15 cellular contexts compared by ENCODE assay signal in genomic region chr17:83092931-83093330, GRCh38.
"Had no signal": no experiment of that assay in that cellular context is flagged by ENCODE, and none has a peak within 500 bp of the region (broad histone marks: within the 10 kb centered on the region; RNA-seq: fewer than 3 reads in every experiment).

No MANE protein-coding gene starts in this region.

- H3K9me3 Mint-ChIP-seq: activated CD4-positive, alpha-beta memory T cell treated with anti-CD3 and anti-CD28 coated beads for 36 hours; activated naive CD8-positive, alpha-beta T cell treated with anti-CD3 and anti-CD28 coated beads, Interleukin-2, amount 10 ng/mL, durations not matched to agents 7 days and 5 days; activated T-cell treated with anti-CD3 and anti-CD28 coated beads, Interleukin-2, amount 50 U/mL, for 4 hours; dendritic cell treated with granulocyte-macrophage colony-stimulating factor and Interleukin-4, amounts not matched to agents 40 ng/mL and 50 ng/mL, for 4 days; nephron progenitor cell; stimulated activated naive CD8-positive, alpha-beta T cell treated with anti-CD3 and anti-CD28 coated beads, Interleukin-15, Interleukin-2, amounts not matched to agents 100 ng/mL and 50 ng/mL, for 24 hours; T-helper 2 cell treated with Interferon-gamma antibody and Interleukin-4, amounts not matched to agents 5 μg/mL and 100 μg/mL, for 36 hours had no signal

- H3K27ac Mint-ChIP-seq: activated CD4-positive, alpha-beta memory T cell treated with anti-CD3 and anti-CD28 coated beads for 36 hours; activated naive CD8-positive, alpha-beta T cell treated with anti-CD3 and anti-CD28 coated beads, Interleukin-2, amount 10 ng/mL, durations not matched to agents 7 days and 5 days; dendritic cell treated with granulocyte-macrophage colony-stimulating factor and Interleukin-4, amounts not matched to agents 40 ng/mL and 50 ng/mL, for 4 days; nephron progenitor cell; stimulated activated naive CD8-positive, alpha-beta T cell treated with anti-CD3 and anti-CD28 coated beads, Interleukin-15, Interleukin-2, amounts not matched to agents 100 ng/mL and 50 ng/mL, for 24 hours; T-helper 2 cell treated with Interferon-gamma antibody and Interleukin-4, amounts not matched to agents 5 μg/mL and 100 μg/mL, for 36 hours had no signal

- H3K27me3 Mint-ChIP-seq: activated CD4-positive, alpha-beta memory T cell treated with anti-CD3 and anti-CD28 coated beads for 36 hours; activated naive CD8-positive, alpha-beta T cell treated with anti-CD3 and anti-CD28 coated beads, Interleukin-2, amount 10 ng/mL, durations not matched to agents 7 days and 5 days; stimulated activated naive CD8-positive, alpha-beta T cell treated with anti-CD3 and anti-CD28 coated beads, Interleukin-15, Interleukin-2, amounts not matched to agents 100 ng/mL and 50 ng/mL, for 24 hours had no signal

- H3K9me3 ChIP-seq: lower lobe of right lung had no signal

- ATAC-seq: activated T-cell treated with anti-CD3 and anti-CD28 coated beads, Interleukin-2, amount 50 U/mL, for 4 hours; lower lobe of right lung had no signal

- H3K36me3 Mint-ChIP-seq: activated naive CD8-positive, alpha-beta T cell treated with anti-CD3 and anti-CD28 coated beads, Interleukin-2, amount 10 ng/mL, durations not matched to agents 7 days and 5 days had no signal

- H3K4me3 Mint-ChIP-seq: activated CD4-positive, alpha-beta memory T cell treated with anti-CD3 and anti-CD28 coated beads for 36 hours; activated naive CD8-positive, alpha-beta T cell treated with anti-CD3 and anti-CD28 coated beads, Interleukin-2, amount 10 ng/mL, durations not matched to agents 7 days and 5 days; activated T-cell treated with anti-CD3 and anti-CD28 coated beads, Interleukin-2, amount 50 U/mL, for 4 hours; dendritic cell treated with granulocyte-macrophage colony-stimulating factor and Interleukin-4, amounts not matched to agents 40 ng/mL and 50 ng/mL, for 4 days; nephron progenitor cell; stimulated activated naive CD8-positive, alpha-beta T cell treated with anti-CD3 and anti-CD28 coated beads, Interleukin-15, Interleukin-2, amounts not matched to agents 100 ng/mL and 50 ng/mL, for 24 hours; T-helper 2 cell treated with Interferon-gamma antibody and Interleukin-4, amounts not matched to agents 5 μg/mL and 100 μg/mL, for 36 hours had no signal

- DNase-seq: activated CD4-positive, alpha-beta memory T cell treated with anti-CD3 and anti-CD28 coated beads for 36 hours; activated CD4-positive, CD25-positive, alpha-beta regulatory T cell treated with anti-CD3 and anti-CD28 coated beads, Interleukin-2, amount 50 U/mL, for 72 hours; activated effector memory CD4-positive, alpha-beta T cell treated with anti-CD3 and anti-CD28 coated beads, Interleukin-2, amount 50 U/mL, for 16 hours; activated naive CD8-positive, alpha-beta T cell treated with anti-CD3 and anti-CD28 coated beads, Interleukin-2, amount 10 ng/mL, durations not matched to agents 7 days and 5 days; activated T-cell treated with anti-CD3 and anti-CD28 coated beads, Interleukin-2, amount 50 U/mL, for 4 hours; caudate nucleus; erythroblast; lower lobe of right lung; nephron progenitor cell; stimulated activated CD4-positive, alpha-beta T cell treated with anti-CD3 and anti-CD28 coated beads, Interleukin-4, amount 100 ng/mL, for 1 hour; stimulated activated CD8-positive, alpha-beta memory T cell treated with anti-CD3 and anti-CD28 coated beads, Interleukin-4, amount 100 ng/mL, for 48 hours; SW 1271 had no signal

- H3K4me1 Mint-ChIP-seq: activated naive CD8-positive, alpha-beta T cell treated with anti-CD3 and anti-CD28 coated beads, Interleukin-2, amount 10 ng/mL, durations not matched to agents 7 days and 5 days had no signal
